In the genomic region with DNA sequence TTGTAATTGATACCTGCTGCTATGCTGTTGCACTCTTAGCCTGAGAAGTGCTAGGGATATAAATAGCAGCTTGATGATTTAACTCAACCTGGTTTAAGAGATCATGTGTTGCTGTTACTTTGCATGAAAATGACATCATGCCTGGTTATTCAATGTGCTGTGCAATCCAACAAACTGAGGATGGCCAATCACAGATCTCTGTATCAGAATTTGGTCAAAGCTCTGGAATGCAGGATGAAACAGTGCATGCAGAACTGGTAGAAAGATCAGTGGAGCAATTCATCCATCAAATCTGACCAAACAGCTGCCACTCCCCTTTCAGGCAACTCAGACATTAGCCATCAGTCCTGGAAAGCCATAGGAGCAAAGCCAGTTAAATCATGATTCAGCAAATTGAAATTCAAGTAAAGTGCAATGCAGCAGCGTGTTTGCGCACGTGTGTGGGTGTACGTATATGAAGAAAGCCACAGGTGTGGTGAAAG, we compare ENCODE assay signal across 8 cellular contexts.
DNase-seq lines count a peak whose midpoint lies in the region; ATAC-seq lines count a peak whose summit lies in the region.

No MANE protein-coding gene starts in this region.

- 75 to 91% methylated on average over 4 of the region's 4 CpGs for WGBS in mesodermal cell (ENCODE audit: insufficient coverage in 2 of 2), 2 experiments

- peak; percentile 0 for DNase-seq in ELR (ENCODE audit: low read depth)
- no peak for DNase-seq in G401 (ENCODE audit: low spot score)
- DNase-seq in stimulated activated naive CD4-positive, alpha-beta T cell treated with Interleukin-2 at 50 U/mL for 16 hours (lab: John Stamatoyannopoulos, UW): no peak
- DNase-seq in SW 1271 (lab: John Stamatoyannopoulos, UW): no peak

- H3K27me3 Mint-ChIP-seq in activated T-helper 17 cell treated with anti-CD3 and anti-CD28 coated beads, Interleukin-2, amount 50 U/mL, for 72 hours: no peaks in the 10 kb centered on the region

- peak; percentile 66 for ATAC-seq in HG02938 (IDR thresholded peaks at IDR 0.05; ENCODE audit: unreplicated experiment)
- ATAC-seq in activated T-helper 17 cell treated with anti-CD3 and anti-CD28 coated beads, Interleukin-2, amount 50 U/mL, for 72 hours (replicated peaks): peak; percentile 48
- ATAC-seq in HG03039 (IDR thresholded peaks at IDR 0.05; ENCODE audit: unreplicated experiment): no peak

- no peaks in the 10 kb centered on the region for H3K36me3 Mint-ChIP-seq in activated T-helper 17 cell treated with anti-CD3 and anti-CD28 coated beads, Interleukin-2, amount 50 U/mL, for 72 hours (ENCODE audit: low read depth)

- H3K4me3 Mint-ChIP-seq in activated T-helper 17 cell treated with anti-CD3 and anti-CD28 coated beads, Interleukin-2, amount 50 U/mL, for 72 hours: no peak overlapping the region

- no peaks in the 10 kb centered on the region for H3K9me3 Mint-ChIP-seq in activated T-helper 17 cell treated with anti-CD3 and anti-CD28 coated beads, Interleukin-2, amount 50 U/mL, for 72 hours

- H3K9me3 ChIP-seq in mesodermal cell (ENCODE audit: control insufficient read depth, low read length): no peaks in the 10 kb centered on the region

- in situ Hi-C loops in G401 (cut with HindIII; ENCODE audit: low sequenced_read_pairs): no loop called here

- H3K4me1 ChIP-seq in mesodermal cell (ENCODE audit: control insufficient read depth, insufficient read depth, low read length, poor library complexity, severe bottlenecking): peaks cover 22% of the 10 kb centered on the region

- peak overlapping the region; percentile 77 for H3K27ac ChIP-seq in mesodermal cell (ENCODE audit: low read depth, low read length, severe bottlenecking)

- no peaks in the 10 kb centered on the region for H3K36me3 ChIP-seq in mesodermal cell (ENCODE audit: control insufficient read depth, insufficient read depth, low read length)

- no peak overlapping the region for H3K4me3 ChIP-seq in mesodermal cell (ENCODE audit: extremely low read depth, insufficient read depth, low read length, poor library complexity, severe bottlenecking)

- no peaks in the 10 kb centered on the region for H3K4me1 Mint-ChIP-seq in activated T-helper 17 cell treated with anti-CD3 and anti-CD28 coated beads, Interleukin-2, amount 50 U/mL, for 72 hours

- no peak overlapping the region for H3K27ac Mint-ChIP-seq in activated T-helper 17 cell treated with anti-CD3 and anti-CD28 coated beads, Interleukin-2, amount 50 U/mL, for 72 hours
